Comparison of ENCODE assay signal across 8 cellular contexts in genomic region chr1:39410915-39411436, GRCh38.
DNase-seq lines count a peak whose midpoint lies in the region; ATAC-seq and TF ChIP-seq lines count a peak whose summit lies in the region.

No MANE protein-coding gene starts in this region.

- H3K9me3 ChIP-seq in hepatocyte (ENCODE audit: low read depth), result no peaks in the 10 kb centered on the region

- peak overlapping the region; percentile 81 for H3K4me2 ChIP-seq in hepatocyte

- peaks cover 38% of the 10 kb centered on the region for H4K20me1 ChIP-seq in hepatocyte (ENCODE audit: insufficient read depth, poor library complexity, severe bottlenecking)

- H3K27me3 ChIP-seq in hepatocyte, result no peaks in the 10 kb centered on the region

- no peak overlapping the region for H3K27ac ChIP-seq in hepatocyte

- H3K9me2 ChIP-seq in hepatocyte (replicated peaks; ENCODE audit: insufficient read depth), result no peaks in the 10 kb centered on the region

- no peak for ATAC-seq in HG02571 (IDR thresholded peaks at IDR 0.05; ENCODE audit: unreplicated experiment)
- ATAC-seq in GM21529 (IDR thresholded peaks at IDR 0.05; ENCODE audit: unreplicated experiment), result no peak

- H3K4me3 ChIP-seq in Jurkat, Clone E6-1 (ENCODE audit: low read length), result no peak overlapping the region
- H3K4me3 ChIP-seq in hepatocyte, result no peak overlapping the region
- H3K4me3 ChIP-seq in retinal pigment epithelial cell (ENCODE audit: low read length), result peak overlapping the region; percentile 67

- WGBS in hepatocyte (ENCODE audit: low lambda C conversion rate, missing lambda C conversion rate), result 47% methylated on average over 3 of the region's 3 CpGs

- peaks cover 41% of the 10 kb centered on the region for H3K4me1 ChIP-seq in hepatocyte (ENCODE audit: insufficient read depth)

- H3K79me2 ChIP-seq in hepatocyte, result peaks cover 57% of the 10 kb centered on the region

- TF ChIP-seq CTCF in hepatocyte (IDR thresholded peaks at IDR 0.05; ENCODE audit: poor library complexity) (peak; percentile 56), retinal pigment epithelial cell (conservative IDR thresholded peaks at IDR 0.05; ENCODE audit: low read depth, low read length) (peak; percentile 89)

- no peaks in the 10 kb centered on the region for H3K36me3 ChIP-seq in hepatocyte (replicated peaks; ENCODE audit: insufficient read depth, low read depth)

- peak; percentile 13 for DNase-seq in COR-L47 (lab: John Stamatoyannopoulos, UW)
- DNase-seq in Jurkat, Clone E6-1 (ENCODE audit: low read depth, low spot score), result peak; percentile 79
- peak; percentile 41 to 73 for DNase-seq in SW 1271 (lab: John Stamatoyannopoulos, UW)
- peak in 38 of 58 donors; percentile 10 to 63 (median 40) for DNase-seq in anterior cingulate cortex (lab: John Stamatoyannopoulos, UW)
- DNase-seq in hepatocyte (ENCODE audit: low spot score), result peak; percentile 84
- peak; percentile 71 for DNase-seq in retinal pigment epithelial cell (ENCODE audit: low read depth)

- no peak overlapping the region for H2AFZ ChIP-seq in hepatocyte

Comparison
In these comparisons a context has a peak if more than half of its experiments do, and no peak if none do; other contexts are left out.
1. DNase-seq: peak in every context shown above with its lines; median percentile 84 in hepatocyte; 79 in Jurkat, Clone E6-1; 71 in retinal pigment epithelial cell; 57 in SW 1271; 40 in anterior cingulate cortex; 13 in COR-L47.